In genomic region chr7:101870361-101871062, GRCh38 we compare ENCODE assay signal across 9 cellular contexts. TPM values are rescaled to one million over a fixed set of nuclear protein-coding genes. Genes with fewer than 3 reads are reported as not detected.
DNase-seq lines count a peak whose midpoint lies in the region; ATAC-seq and TF ChIP-seq lines count a peak whose summit lies in the region.
"Had no signal": no experiment of that assay in that cellular context is flagged by ENCODE, and none has a peak within 500 bp of the region (broad histone marks: within the 10 kb centered on the region; RNA-seq: fewer than 3 reads in every experiment).

No MANE protein-coding gene starts in this region.

- H3K9me3 ChIP-seq in psoas muscle, result no peaks in the 10 kb centered on the region

- H3K4me3 ChIP-seq in GM12875 (ENCODE audit: low read depth, low read length) (no peak overlapping the region), psoas muscle (no peak overlapping the region)

- peak overlapping the region in 1 of 2 donors; percentile 64 for H3K27ac Mint-ChIP-seq in effector memory CD8-positive, alpha-beta T cell

- intact Hi-C loops in psoas muscle (cut with DNase I), result no loop called here

- peaks cover 3% of the 10 kb centered on the region for H3K36me3 Mint-ChIP-seq in effector memory CD8-positive, alpha-beta T cell (ENCODE audit: insufficient read depth)

- peaks cover 31 to 32% of the 10 kb centered on the region in 2 donors for H3K4me1 Mint-ChIP-seq in effector memory CD8-positive, alpha-beta T cell (ENCODE audit: low read depth in 2 of 2)

- H3K27me3 Mint-ChIP-seq in effector memory CD8-positive, alpha-beta T cell, result no peaks in the 10 kb centered on the region

- ATAC-seq in esophagus mucosa, result peak; percentile 89
- ATAC-seq in psoas muscle, result peak in 2 of 4 donors; percentile 42 to 62
- ATAC-seq in effector memory CD8-positive, alpha-beta T cell (replicated peaks), result no peak

- H3K36me3 ChIP-seq in psoas muscle (ENCODE audit: insufficient read depth in 1 of 2, low read depth in 1 of 2), result no peaks in the 10 kb centered on the region

- WGBS in psoas muscle, 3 donors, result 77 to 91% (median 78%) methylated on average over 12 of the region's 12 CpGs

- DNase-seq in NCI-H526 (lab: John Stamatoyannopoulos, UW) (peak; percentile 77 to 81), psoas muscle (no peak), DMS114 treated with DMSO at 0.1 percent for 48 hours (lab: John Stamatoyannopoulos, UW; ENCODE audit: unreplicated experiment) (no peak), NCI-H524 treated with DMSO at 0.1 percent for 48 hours (lab: John Stamatoyannopoulos, UW) (no peak)
- DNase-seq in effector memory CD8-positive, alpha-beta T cell, result no peak
- DNase-seq: activated CD4-positive, alpha-beta T cell treated with anti-CD3 and anti-CD28 coated beads, Interleukin-2, amount 50 U/mL, for 4 hours; KBM-7 had no signal

- H3K9me3 Mint-ChIP-seq in effector memory CD8-positive, alpha-beta T cell, result no peaks in the 10 kb centered on the region

- peak overlapping the region; percentile 56 for H3K27ac ChIP-seq in psoas muscle

- TF ChIP-seq CTCF in GM12875 (IDR thresholded peaks at IDR 0.05; ENCODE audit: borderline replicate concordance, insufficient read depth, low read depth, low read length), result peak; percentile 54; the same call in 1 of the 2 replicates
- peak; percentile 16 for TF ChIP-seq CTCF in psoas muscle (IDR thresholded peaks at IDR 0.05)

- no peak overlapping the region for H3K4me3 Mint-ChIP-seq in effector memory CD8-positive, alpha-beta T cell

- no peaks in the 10 kb centered on the region for H3K27me3 ChIP-seq in psoas muscle (ENCODE audit: insufficient read depth in 3 of 3, low read length in 2 of 3)

- peaks cover 56% of the 10 kb centered on the region for H3K4me1 ChIP-seq in psoas muscle

RNA-seq across cellular contexts. Expression of gene CUX1, which starts 53.1 kb away (rescaled TPM):
- total RNA-seq in esophagus mucosa (53.3 TPM), psoas muscle (10 to 100 TPM; 72.4 to 95.6 (median 76.2) TPM)
- polyA plus RNA-seq in psoas muscle, result 10 to 100 TPM; 12.5 to 35.3 (median 17.7) TPM

Comparison
In these comparisons a context has a peak if more than half of its experiments do, and no peak if none do; other contexts are left out.
1. DNase-seq: peak in NCI-H526 (2 of 2); none in psoas muscle (0 of 2), DMS114 treated with DMSO at 0.1 percent for 48 hours (single experiment), NCI-H524 treated with DMSO at 0.1 percent for 48 hours (single experiment) and effector memory CD8-positive, alpha-beta T cell (0 of 3).